ENCODE assay signal across 16 cellular contexts in the genomic region with DNA sequence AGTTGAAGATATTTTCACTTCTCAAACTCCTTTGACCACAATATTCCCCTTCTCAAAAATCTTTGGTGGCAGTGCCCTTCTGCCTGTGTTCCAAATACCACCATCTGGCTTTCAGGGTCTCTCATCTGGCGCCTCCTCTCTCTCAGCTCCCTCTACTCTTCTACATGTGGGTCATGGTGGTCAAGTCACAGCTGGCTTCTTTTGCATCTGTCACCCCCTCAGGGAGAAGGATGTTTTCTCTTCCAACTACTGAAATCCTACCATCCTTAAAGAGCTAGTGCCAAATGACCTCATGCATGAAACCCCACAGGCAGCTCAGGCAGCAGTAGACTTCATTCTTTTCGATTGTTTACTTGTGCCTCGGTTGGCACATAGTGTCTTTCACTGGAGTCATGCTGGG.
DNase-seq lines count a peak whose midpoint lies in the region; ATAC-seq and TF ChIP-seq lines count a peak whose summit lies in the region.
"Had no signal": no experiment of that assay in that cellular context is flagged by ENCODE, and none has a peak within 500 bp of the region (broad histone marks: within the 10 kb centered on the region; RNA-seq: fewer than 3 reads in every experiment).

No MANE protein-coding gene starts in this region.

- peaks cover 56% of the 10 kb centered on the region for H3K4me1 Mint-ChIP-seq in nephron

- peak overlapping the region; percentile 4 to 28 (median 14) for H3K27ac Mint-ChIP-seq in nephron
- H3K27ac Mint-ChIP-seq: CD8-positive, alpha-beta T cell; IgD-negative memory B cell had no signal

- peaks cover 100% of the 10 kb centered on the region for H3K36me3 ChIP-seq in WERI-Rb-1
- H3K36me3 ChIP-seq: HAP-1 had no signal

- ATAC-seq in HG03457 (IDR thresholded peaks at IDR 0.05; ENCODE audit: unreplicated experiment) (no peak), HG02981 (IDR thresholded peaks at IDR 0.05; ENCODE audit: unreplicated experiment) (no peak), GM18867 (IDR thresholded peaks at IDR 0.05; ENCODE audit: unreplicated experiment) (no peak)
- ATAC-seq: CD8-positive, alpha-beta T cell had no signal

- peaks cover 45% of the 10 kb centered on the region for H3K36me3 Mint-ChIP-seq in nephron (ENCODE audit: low read depth)
- H3K36me3 Mint-ChIP-seq: CD14-positive monocyte had no signal

- H3K9me3 Mint-ChIP-seq in nephron: peaks cover 12% of the 10 kb centered on the region

- H3K4me3 Mint-ChIP-seq in nephron: no peak overlapping the region
- H3K4me3 Mint-ChIP-seq: CD14-positive monocyte; CD8-positive, alpha-beta T cell; IgD-negative memory B cell had no signal

- H3K9me3 ChIP-seq in WERI-Rb-1 (ENCODE audit: severe bottlenecking): no peaks in the 10 kb centered on the region
- H3K9me3 ChIP-seq: HAP-1 had no signal

- DNase-seq in NCI-H2171 treated with DMSO at 0.1 percent for 48 hours (lab: John Stamatoyannopoulos, UW): peak; percentile 25
- no peak for DNase-seq in NCI-H2171 (lab: John Stamatoyannopoulos, UW)
- DNase-seq in WERI-Rb-1: no peak
- no peak for DNase-seq in UCSD-AML1 (lab: John Stamatoyannopoulos, UW; ENCODE audit: unreplicated experiment)
- DNase-seq: CD8-positive, alpha-beta T cell; COR-L47; DMS53; GF-D8 had no signal

- no peaks in the 10 kb centered on the region for H3K27me3 Mint-ChIP-seq in nephron (ENCODE audit: low read depth)

- H3K27me3 ChIP-seq in WERI-Rb-1 (ENCODE audit: insufficient read depth, low read depth, severe bottlenecking): no peaks in the 10 kb centered on the region

- peak overlapping the region; percentile 8; the same call in 1 of the 2 replicates for H3K27ac ChIP-seq in WERI-Rb-1
- H3K27ac ChIP-seq: 22Rv1 had no signal

- no peak overlapping the region for H3K4me3 ChIP-seq in WERI-Rb-1 (ENCODE audit: low read depth, low read length)
- H3K4me3 ChIP-seq: HAP-1 had no signal

- TF ChIP-seq CTCF in WERI-Rb-1 (IDR thresholded peaks at IDR 0.05; ENCODE audit: low read depth, low read length): no peak
- TF ChIP-seq CTCF in nephron (IDR thresholded peaks at IDR 0.05; ENCODE audit: unreplicated experiment in 3 of 3): no peak
